8 cellular contexts compared by ENCODE assay signal in genomic region chr1:88655685-88656299, GRCh38. TPM values are rescaled to one million over a fixed set of nuclear protein-coding genes. Genes with fewer than 3 reads are reported as not detected.
A peak's percentile ranks its signal among the peaks of the same experiment; 100 is the strongest.
DNase-seq lines count a peak whose midpoint lies in the region; ATAC-seq and TF ChIP-seq lines count a peak whose summit lies in the region.

No MANE protein-coding gene starts in this region.

- H3K36me3 ChIP-seq in heart right ventricle: no peaks in the 10 kb centered on the region

- H3K27me3 Mint-ChIP-seq in activated CD4-positive, alpha-beta memory T cell treated with anti-CD3 and anti-CD28 coated beads, Interleukin-2, amount 10 ng/mL, durations not matched to agents 7 days and 5 days: peaks cover 2% of the 10 kb centered on the region

- H3K4me1 ChIP-seq in heart right ventricle (peaks cover 0 to 3% (median 0%) of the 10 kb centered on the region in 9 donors), right cardiac atrium (ENCODE audit: control insufficient read depth, insufficient read depth, low read length) (no peaks in the 10 kb centered on the region)

- POLR2A ChIA-PET in activated CD4-positive, alpha-beta memory T cell treated with anti-CD3 and anti-CD28 coated beads, Interleukin-2, amount 10 ng/mL, durations not matched to agents 7 days and 5 days (lab: Charles Lee): interaction anchor here (4.8 kb wide), 1 partner anchor 29 kb away, joined by 18 read pairs; the partner anchor contains the start of gene PKN2

- DNase-seq in heart right ventricle (no peak), right cardiac atrium (no peak), OCI-M1 (lab: John Stamatoyannopoulos, UW) (peak; percentile 61), fibroblast of mammary gland (ENCODE audit: low read depth) (peak; percentile 46), skeletal muscle cell (ENCODE audit: low read depth) (peak; percentile 5), NCI-H1436 treated with DMSO at 0.1 percent for 48 hours (lab: John Stamatoyannopoulos, UW) (no peak)
- no peak for DNase-seq in activated CD4-positive, alpha-beta memory T cell treated with anti-CD3 and anti-CD28 coated beads, Interleukin-2, amount 10 ng/mL, durations not matched to agents 7 days and 5 days

- H3K27ac Mint-ChIP-seq in activated CD4-positive, alpha-beta memory T cell treated with anti-CD3 and anti-CD28 coated beads, Interleukin-2, amount 10 ng/mL, durations not matched to agents 7 days and 5 days: no peak overlapping the region

- WGBS in heart right ventricle, 2 donors: 8 to 10% methylated on average over 3 of the region's 3 CpGs
- WGBS in right cardiac atrium: 6% methylated on average over 3 of the region's 3 CpGs

- H3K27ac ChIP-seq in heart right ventricle (no peak overlapping the region), right cardiac atrium (ENCODE audit: low read length) (no peak overlapping the region)

- H3K27me3 ChIP-seq in heart right ventricle: no peaks in the 10 kb centered on the region
- H3K27me3 ChIP-seq in right cardiac atrium (ENCODE audit: control insufficient read depth, insufficient read depth): no peaks in the 10 kb centered on the region

- H3K9me3 ChIP-seq in heart right ventricle (no peaks in the 10 kb centered on the region), right cardiac atrium (ENCODE audit: control insufficient read depth, low read length) (no peaks in the 10 kb centered on the region)

- H3K4me3 ChIP-seq in heart right ventricle (no peak overlapping the region), right cardiac atrium (ENCODE audit: low read length) (no peak overlapping the region), fibroblast of mammary gland (ENCODE audit: control insufficient read depth, low read depth, low read length) (no peak overlapping the region), skeletal muscle cell (ENCODE audit: low read depth, low read length) (no peak overlapping the region)

- H3K36me3 Mint-ChIP-seq in activated CD4-positive, alpha-beta memory T cell treated with anti-CD3 and anti-CD28 coated beads, Interleukin-2, amount 10 ng/mL, durations not matched to agents 7 days and 5 days (ENCODE audit: low read depth): no peaks in the 10 kb centered on the region

- no peak for ATAC-seq in heart right ventricle
- ATAC-seq in right cardiac atrium: no peak
- no peak for ATAC-seq in HG03280 (IDR thresholded peaks at IDR 0.05; ENCODE audit: unreplicated experiment)

- CTCF ChIA-PET in activated CD4-positive, alpha-beta memory T cell treated with anti-CD3 and anti-CD28 coated beads, Interleukin-2, amount 10 ng/mL, durations not matched to agents 7 days and 5 days (lab: Charles Lee): interaction anchor here (0.9 to 6.2 kb wide), 5 partner anchors 8 to 222 kb away, joined by 3 to 47 read pairs (median 21); partner anchors contain the start of gene PKN2

- no peak overlapping the region for H3K4me3 Mint-ChIP-seq in activated CD4-positive, alpha-beta memory T cell treated with anti-CD3 and anti-CD28 coated beads, Interleukin-2, amount 10 ng/mL, durations not matched to agents 7 days and 5 days

- intact Hi-C loops in heart right ventricle (cut with DNase I): loop anchor here in 9 of 10 donors (2.0 to 10.0 kb wide), 9 partner anchors 139 to 229 kb away; no protein-coding TSS in a partner anchor
- intact Hi-C loops in right cardiac atrium (cut with DNase I): loop anchor here in 2 of 4 donors (10.0 kb wide), 1 partner anchor 219 kb away; no protein-coding TSS in a partner anchor

- peak; percentile 44 to 80 (median 72) for TF ChIP-seq CTCF in heart right ventricle (IDR thresholded peaks at IDR 0.05)
- TF ChIP-seq CTCF in fibroblast of mammary gland (conservative IDR thresholded peaks at IDR 0.05; ENCODE audit: control insufficient read depth, insufficient read depth, low read depth, low read length): peak; percentile 48

- no peaks in the 10 kb centered on the region for H3K9me3 Mint-ChIP-seq in activated CD4-positive, alpha-beta memory T cell treated with anti-CD3 and anti-CD28 coated beads, Interleukin-2, amount 10 ng/mL, durations not matched to agents 7 days and 5 days

- H3K4me1 Mint-ChIP-seq in activated CD4-positive, alpha-beta memory T cell treated with anti-CD3 and anti-CD28 coated beads, Interleukin-2, amount 10 ng/mL, durations not matched to agents 7 days and 5 days: peaks cover 7% of the 10 kb centered on the region

RNA-seq across cellular contexts. Expression of gene PKN2, which starts 28.3 kb away (rescaled TPM):
- total RNA-seq in heart right ventricle (10 to 100 TPM; 24.9 to 42.8 (median 34.7) TPM), right cardiac atrium (10 to 100 TPM; 30.1 to 33.8 (median 31.7) TPM)
- polyA plus RNA-seq in heart right ventricle (10 to 100 TPM in 1 of 2 donors, 1 to 10 TPM in 1; 6.2 to 14.7 TPM), right cardiac atrium (9.8 TPM)
- 10 to 100 TPM; 25.5 to 25.9 TPM for total RNA-seq in activated CD4-positive, alpha-beta memory T cell treated with anti-CD3 and anti-CD28 coated beads, Interleukin-2, amount 10 ng/mL, durations not matched to agents 7 days and 5 days

Comparison
In these comparisons a context has a peak if more than half of its experiments do, and no peak if none do; other contexts are left out.
1. DNase-seq: peak in OCI-M1 (single experiment), fibroblast of mammary gland (single experiment) and skeletal muscle cell (single experiment); none in heart right ventricle (0 of 2), right cardiac atrium (0 of 3), NCI-H1436 treated with DMSO at 0.1 percent for 48 hours (single experiment) and activated CD4-positive, alpha-beta memory T cell treated with anti-CD3 and anti-CD28 coated beads, Interleukin-2, amount 10 ng/mL, durations not matched to agents 7 days and 5 days (single experiment).